In the genomic region with DNA sequence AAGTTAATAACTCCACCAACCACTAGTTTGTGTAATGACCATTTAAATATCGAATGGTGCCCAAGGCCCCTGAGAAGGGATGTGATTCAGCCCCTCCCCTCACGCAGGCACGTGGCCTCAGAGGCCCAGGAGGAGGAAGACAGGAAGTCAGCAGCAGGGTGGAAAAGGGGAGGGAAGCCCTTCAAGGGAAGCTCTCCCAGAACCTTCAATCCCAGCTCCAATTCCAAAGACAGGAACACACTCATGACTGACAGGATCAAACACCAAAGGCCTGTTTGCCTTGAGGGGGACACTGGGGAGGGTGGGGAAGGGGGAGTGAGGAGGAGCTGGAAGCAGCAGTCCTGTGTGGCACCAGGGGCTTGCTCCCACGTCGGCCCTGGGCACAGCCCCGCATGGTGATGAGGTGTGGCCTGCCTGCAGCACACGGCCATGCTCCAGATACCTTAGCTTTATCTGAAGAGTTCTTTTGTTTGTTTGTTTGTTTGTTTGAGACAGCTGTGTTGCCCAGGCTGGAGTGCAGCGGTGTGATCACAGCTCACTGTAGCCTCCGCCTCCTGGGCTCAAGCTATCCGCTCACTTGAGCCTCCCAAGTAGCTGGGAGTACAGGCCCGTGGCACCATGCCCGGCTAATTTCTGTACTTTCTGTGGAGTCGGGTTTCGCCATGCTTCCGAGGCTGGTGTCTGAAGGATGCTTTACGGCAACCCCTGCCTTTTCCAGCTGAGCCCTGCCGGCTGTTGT, we compare ENCODE assay signal across 1 cellular context.
TF ChIP-seq lines count a peak whose summit lies in the region.

No MANE protein-coding gene starts in this region.

TF ChIP-seq in HEK293, 187 proteins besides CTCF, POLR2A, EP300 and RAD21 (continued from another document):
- TF ChIP-seq, protein P1, sequence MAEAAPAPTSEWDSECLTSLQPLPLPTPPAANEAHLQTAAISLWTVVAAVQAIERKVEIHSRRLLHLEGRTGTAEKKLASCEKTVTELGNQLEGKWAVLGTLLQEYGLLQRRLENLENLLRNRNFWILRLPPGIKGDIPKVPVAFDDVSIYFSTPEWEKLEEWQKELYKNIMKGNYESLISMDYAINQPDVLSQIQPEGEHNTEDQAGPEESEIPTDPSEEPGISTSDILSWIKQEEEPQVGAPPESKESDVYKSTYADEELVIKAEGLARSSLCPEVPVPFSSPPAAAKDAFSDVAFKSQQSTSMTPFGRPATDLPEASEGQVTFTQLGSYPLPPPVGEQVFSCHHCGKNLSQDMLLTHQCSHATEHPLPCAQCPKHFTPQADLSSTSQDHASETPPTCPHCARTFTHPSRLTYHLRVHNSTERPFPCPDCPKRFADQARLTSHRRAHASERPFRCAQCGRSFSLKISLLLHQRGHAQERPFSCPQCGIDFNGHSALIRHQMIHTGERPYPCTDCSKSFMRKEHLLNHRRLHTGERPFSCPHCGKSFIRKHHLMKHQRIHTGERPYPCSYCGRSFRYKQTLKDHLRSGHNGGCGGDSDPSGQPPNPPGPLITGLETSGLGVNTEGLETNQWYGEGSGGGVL (tag by site-specific recombination; IDR thresholded peaks at IDR 0.05), result peak; percentile 78
- no peak for TF ChIP-seq ZSCAN23 (tag by site-specific recombination; IDR thresholded peaks at IDR 0.05)
- TF ChIP-seq ZNF423 (tag by site-specific recombination; IDR thresholded peaks at IDR 0.05), result no peak
- no peak for TF ChIP-seq ZNF585B (tag by site-specific recombination; IDR thresholded peaks at IDR 0.05)
- TF ChIP-seq ZNF146 (tag by site-specific recombination; IDR thresholded peaks at IDR 0.05), result no peak
- TF ChIP-seq ZNF274 (IDR thresholded peaks at IDR 0.05; ENCODE audit: low read length), result no peak
- TF ChIP-seq ZNF274 (tag by site-specific recombination; IDR thresholded peaks at IDR 0.05; ENCODE audit: borderline replicate concordance), result no peak
- 0 out of 2 replicates have a peak, but pooled peaks have one; percentile 43 for TF ChIP-seq ZBTB48 (tag by site-specific recombination; IDR thresholded peaks at IDR 0.05)
- no peak for TF ChIP-seq ZNF473 (tag by site-specific recombination; IDR thresholded peaks at IDR 0.05)
- TF ChIP-seq, protein P2, sequence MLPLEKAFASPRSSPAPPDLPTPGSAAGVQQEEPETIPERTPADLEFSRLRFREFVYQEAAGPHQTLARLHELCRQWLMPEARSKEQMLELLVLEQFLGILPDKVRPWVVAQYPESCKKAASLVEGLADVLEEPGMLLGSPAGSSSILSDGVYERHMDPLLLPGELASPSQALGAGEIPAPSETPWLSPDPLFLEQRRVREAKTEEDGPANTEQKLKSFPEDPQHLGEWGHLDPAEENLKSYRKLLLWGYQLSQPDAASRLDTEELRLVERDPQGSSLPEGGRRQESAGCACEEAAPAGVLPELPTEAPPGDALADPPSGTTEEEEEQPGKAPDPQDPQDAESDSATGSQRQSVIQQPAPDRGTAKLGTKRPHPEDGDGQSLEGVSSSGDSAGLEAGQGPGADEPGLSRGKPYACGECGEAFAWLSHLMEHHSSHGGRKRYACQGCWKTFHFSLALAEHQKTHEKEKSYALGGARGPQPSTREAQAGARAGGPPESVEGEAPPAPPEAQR (tag by site-specific recombination; IDR thresholded peaks at IDR 0.05), result no peak
- TF ChIP-seq ZSCAN5A (tag by site-specific recombination; IDR thresholded peaks at IDR 0.05), result no peak
- no peak for TF ChIP-seq YY2 (tag by site-specific recombination; IDR thresholded peaks at IDR 0.05)
